3 cellular contexts compared by ENCODE assay signal in the genomic region with DNA sequence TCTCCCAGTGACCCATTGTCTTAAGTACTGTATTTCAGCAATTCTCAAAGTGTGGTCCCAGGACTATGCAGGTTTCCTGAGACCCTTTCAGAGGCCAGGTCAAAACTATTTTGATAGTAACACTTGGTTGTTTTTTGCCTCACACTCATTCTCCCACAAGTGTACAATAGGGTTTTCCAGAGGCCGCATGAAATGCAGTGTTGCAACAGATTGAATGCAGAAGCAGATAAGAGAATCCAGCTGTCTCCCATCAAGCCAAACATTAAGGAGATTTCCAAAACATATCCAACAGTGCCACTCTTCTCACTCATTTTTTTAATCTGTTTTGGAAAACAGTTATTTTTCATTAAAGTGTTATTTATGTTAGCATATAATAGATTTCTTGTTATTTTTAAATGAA.
TF ChIP-seq lines count a peak whose summit lies in the region.

No MANE protein-coding gene starts in this region.

TF ChIP-seq in GM23338, 12 proteins besides CTCF, POLR2A, EP300 and RAD21 (continued from another document and continues in another):
- TF ChIP-seq, protein P1, sequence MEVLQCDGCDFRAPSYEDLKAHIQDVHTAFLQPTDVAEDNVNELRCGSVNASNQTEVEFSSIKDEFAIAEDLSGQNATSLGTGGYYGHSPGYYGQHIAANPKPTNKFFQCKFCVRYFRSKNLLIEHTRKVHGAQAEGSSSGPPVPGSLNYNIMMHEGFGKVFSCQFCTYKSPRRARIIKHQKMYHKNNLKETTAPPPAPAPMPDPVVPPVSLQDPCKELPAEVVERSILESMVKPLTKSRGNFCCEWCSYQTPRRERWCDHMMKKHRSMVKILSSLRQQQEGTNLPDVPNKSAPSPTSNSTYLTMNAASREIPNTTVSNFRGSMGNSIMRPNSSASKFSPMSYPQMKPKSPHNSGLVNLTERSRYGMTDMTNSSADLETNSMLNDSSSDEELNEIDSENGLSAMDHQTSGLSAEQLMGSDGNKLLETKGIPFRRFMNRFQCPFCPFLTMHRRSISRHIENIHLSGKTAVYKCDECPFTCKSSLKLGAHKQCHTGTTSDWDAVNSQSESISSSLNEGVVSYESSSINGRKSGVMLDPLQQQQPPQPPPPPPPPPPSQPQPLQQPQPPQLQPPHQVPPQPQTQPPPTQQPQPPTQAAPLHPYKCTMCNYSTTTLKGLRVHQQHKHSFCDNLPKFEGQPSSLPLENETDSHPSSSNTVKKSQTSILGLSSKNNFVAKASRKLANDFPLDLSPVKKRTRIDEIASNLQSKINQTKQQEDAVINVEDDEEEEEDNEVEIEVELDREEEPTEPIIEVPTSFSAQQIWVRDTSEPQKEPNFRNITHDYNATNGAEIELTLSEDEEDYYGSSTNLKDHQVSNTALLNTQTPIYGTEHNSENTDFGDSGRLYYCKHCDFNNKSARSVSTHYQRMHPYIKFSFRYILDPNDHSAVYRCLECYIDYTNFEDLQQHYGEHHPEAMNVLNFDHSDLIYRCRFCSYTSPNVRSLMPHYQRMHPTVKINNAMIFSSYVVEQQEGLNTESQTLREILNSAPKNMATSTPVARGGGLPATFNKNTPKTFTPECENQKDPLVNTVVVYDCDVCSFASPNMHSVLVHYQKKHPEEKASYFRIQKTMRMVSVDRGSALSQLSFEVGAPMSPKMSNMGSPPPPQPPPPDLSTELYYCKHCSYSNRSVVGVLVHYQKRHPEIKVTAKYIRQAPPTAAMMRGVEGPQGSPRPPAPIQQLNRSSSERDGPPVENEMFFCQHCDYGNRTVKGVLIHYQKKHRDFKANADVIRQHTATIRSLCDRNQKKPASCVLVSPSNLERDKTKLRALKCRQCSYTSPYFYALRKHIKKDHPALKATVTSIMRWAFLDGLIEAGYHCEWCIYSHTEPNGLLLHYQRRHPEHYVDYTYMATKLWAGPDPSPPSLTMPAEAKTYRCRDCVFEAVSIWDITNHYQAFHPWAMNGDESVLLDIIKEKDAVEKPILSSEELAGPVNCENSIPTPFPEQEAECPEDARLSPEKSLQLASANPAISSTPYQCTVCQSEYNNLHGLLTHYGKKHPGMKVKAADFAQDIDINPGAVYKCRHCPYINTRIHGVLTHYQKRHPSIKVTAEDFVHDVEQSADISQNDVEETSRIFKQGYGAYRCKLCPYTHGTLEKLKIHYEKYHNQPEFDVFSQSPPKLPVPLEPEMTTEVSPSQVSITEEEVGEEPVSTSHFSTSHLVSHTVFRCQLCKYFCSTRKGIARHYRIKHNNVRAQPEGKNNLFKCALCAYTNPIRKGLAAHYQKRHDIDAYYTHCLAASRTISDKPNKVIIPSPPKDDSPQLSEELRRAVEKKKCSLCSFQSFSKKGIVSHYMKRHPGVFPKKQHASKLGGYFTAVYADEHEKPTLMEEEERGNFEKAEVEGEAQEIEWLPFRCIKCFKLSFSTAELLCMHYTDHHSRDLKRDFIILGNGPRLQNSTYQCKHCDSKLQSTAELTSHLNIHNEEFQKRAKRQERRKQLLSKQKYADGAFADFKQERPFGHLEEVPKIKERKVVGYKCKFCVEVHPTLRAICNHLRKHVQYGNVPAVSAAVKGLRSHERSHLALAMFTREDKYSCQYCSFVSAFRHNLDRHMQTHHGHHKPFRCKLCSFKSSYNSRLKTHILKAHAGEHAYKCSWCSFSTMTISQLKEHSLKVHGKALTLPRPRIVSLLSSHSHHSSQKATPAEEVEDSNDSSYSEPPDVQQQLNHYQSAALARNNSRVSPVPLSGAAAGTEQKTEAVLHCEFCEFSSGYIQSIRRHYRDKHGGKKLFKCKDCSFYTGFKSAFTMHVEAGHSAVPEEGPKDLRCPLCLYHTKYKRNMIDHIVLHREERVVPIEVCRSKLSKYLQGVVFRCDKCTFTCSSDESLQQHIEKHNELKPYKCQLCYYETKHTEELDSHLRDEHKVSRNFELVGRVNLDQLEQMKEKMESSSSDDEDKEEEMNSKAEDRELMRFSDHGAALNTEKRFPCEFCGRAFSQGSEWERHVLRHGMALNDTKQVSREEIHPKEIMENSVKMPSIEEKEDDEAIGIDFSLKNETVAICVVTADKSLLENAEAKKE (CRISPR knock-in tag; IDR thresholded peaks at IDR 0.05) = no peak
- TF ChIP-seq EZH2 (IDR thresholded peaks at IDR 0.05; ENCODE audit: low read depth, unreplicated experiment) (no peak), EZH2phosphoT487 (IDR thresholded peaks at IDR 0.05; ENCODE audit: unreplicated experiment) (no peak), STAT1 (IDR thresholded peaks at IDR 0.05; ENCODE audit: unreplicated experiment) (no peak), NANOG (IDR thresholded peaks at IDR 0.05; ENCODE audit: borderline replicate concordance) (no peak), JUNB (IDR thresholded peaks at IDR 0.05; ENCODE audit: unreplicated experiment) (no peak)

TF ChIP-seq in WTC11, 78 proteins besides CTCF, POLR2A, EP300 and RAD21:
- TF ChIP-seq, protein P2, sequence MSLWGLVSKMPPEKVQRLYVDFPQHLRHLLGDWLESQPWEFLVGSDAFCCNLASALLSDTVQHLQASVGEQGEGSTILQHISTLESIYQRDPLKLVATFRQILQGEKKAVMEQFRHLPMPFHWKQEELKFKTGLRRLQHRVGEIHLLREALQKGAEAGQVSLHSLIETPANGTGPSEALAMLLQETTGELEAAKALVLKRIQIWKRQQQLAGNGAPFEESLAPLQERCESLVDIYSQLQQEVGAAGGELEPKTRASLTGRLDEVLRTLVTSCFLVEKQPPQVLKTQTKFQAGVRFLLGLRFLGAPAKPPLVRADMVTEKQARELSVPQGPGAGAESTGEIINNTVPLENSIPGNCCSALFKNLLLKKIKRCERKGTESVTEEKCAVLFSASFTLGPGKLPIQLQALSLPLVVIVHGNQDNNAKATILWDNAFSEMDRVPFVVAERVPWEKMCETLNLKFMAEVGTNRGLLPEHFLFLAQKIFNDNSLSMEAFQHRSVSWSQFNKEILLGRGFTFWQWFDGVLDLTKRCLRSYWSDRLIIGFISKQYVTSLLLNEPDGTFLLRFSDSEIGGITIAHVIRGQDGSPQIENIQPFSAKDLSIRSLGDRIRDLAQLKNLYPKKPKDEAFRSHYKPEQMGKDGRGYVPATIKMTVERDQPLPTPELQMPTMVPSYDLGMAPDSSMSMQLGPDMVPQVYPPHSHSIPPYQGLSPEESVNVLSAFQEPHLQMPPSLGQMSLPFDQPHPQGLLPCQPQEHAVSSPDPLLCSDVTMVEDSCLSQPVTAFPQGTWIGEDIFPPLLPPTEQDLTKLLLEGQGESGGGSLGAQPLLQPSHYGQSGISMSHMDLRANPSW (CRISPR knock-in tag; conservative IDR thresholded peaks at IDR 0.05; ENCODE audit: low read depth) = no peak
- TF ChIP-seq ATF1 (CRISPR knock-in tag; IDR thresholded peaks at IDR 0.05) (no peak), TP53 (CRISPR knock-in tag; IDR thresholded peaks at IDR 0.05) (no peak)

TF ChIP-seq in HepG2, 621 proteins besides CTCF, POLR2A, EP300 and RAD21:
- TF ChIP-seq ZSCAN5A (CRISPR knock-in tag; IDR thresholded peaks at IDR 0.05; ENCODE audit: borderline replicate concordance) = no peak
- TF ChIP-seq, protein P3, sequence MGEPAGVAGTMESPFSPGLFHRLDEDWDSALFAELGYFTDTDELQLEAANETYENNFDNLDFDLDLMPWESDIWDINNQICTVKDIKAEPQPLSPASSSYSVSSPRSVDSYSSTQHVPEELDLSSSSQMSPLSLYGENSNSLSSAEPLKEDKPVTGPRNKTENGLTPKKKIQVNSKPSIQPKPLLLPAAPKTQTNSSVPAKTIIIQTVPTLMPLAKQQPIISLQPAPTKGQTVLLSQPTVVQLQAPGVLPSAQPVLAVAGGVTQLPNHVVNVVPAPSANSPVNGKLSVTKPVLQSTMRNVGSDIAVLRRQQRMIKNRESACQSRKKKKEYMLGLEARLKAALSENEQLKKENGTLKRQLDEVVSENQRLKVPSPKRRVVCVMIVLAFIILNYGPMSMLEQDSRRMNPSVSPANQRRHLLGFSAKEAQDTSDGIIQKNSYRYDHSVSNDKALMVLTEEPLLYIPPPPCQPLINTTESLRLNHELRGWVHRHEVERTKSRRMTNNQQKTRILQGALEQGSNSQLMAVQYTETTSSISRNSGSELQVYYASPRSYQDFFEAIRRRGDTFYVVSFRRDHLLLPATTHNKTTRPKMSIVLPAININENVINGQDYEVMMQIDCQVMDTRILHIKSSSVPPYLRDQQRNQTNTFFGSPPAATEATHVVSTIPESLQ (CRISPR knock-in tag; conservative IDR thresholded peaks at IDR 0.05) = no peak
- no peak for TF ChIP-seq ZNF703 (CRISPR knock-in tag; IDR thresholded peaks at IDR 0.05; ENCODE audit: borderline replicate concordance)
- no peak for TF ChIP-seq ZNF343 (CRISPR knock-in tag; IDR thresholded peaks at IDR 0.05)
- TF ChIP-seq, protein P4, sequence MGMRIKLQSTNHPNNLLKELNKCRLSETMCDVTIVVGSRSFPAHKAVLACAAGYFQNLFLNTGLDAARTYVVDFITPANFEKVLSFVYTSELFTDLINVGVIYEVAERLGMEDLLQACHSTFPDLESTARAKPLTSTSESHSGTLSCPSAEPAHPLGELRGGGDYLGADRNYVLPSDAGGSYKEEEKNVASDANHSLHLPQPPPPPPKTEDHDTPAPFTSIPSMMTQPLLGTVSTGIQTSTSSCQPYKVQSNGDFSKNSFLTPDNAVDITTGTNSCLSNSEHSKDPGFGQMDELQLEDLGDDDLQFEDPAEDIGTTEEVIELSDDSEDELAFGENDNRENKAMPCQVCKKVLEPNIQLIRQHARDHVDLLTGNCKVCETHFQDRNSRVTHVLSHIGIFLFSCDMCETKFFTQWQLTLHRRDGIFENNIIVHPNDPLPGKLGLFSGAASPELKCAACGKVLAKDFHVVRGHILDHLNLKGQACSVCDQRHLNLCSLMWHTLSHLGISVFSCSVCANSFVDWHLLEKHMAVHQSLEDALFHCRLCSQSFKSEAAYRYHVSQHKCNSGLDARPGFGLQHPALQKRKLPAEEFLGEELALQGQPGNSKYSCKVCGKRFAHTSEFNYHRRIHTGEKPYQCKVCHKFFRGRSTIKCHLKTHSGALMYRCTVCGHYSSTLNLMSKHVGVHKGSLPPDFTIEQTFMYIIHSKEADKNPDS (CRISPR knock-in tag; IDR thresholded peaks at IDR 0.05) = no peak
- no peak for TF ChIP-seq ZNF232 (CRISPR knock-in tag; IDR thresholded peaks at IDR 0.05; ENCODE audit: borderline replicate concordance)
TF ChIP-seq in HepG2: peak in this region for 0.
